Comparison of ENCODE assay signal across 19 cellular contexts in genomic region chr14:26867171-26867757, GRCh38.
DNase-seq lines count a peak whose midpoint lies in the region; ATAC-seq, FAIRE-seq and TF ChIP-seq lines count a peak whose summit lies in the region.
"Had no signal": no experiment of that assay in that cellular context is flagged by ENCODE, and none has a peak within 500 bp of the region (broad histone marks: within the 10 kb centered on the region; RNA-seq: fewer than 3 reads in every experiment).

No MANE protein-coding gene starts in this region.

- H3K9me3 Mint-ChIP-seq in T-cell, result peaks cover 3 to 24% (median 20%) of the 10 kb centered on the region in 3 donors

- no peak overlapping the region for H3K27ac Mint-ChIP-seq in T-cell
- H3K27ac Mint-ChIP-seq: B cell; natural killer cell; stimulated activated memory B cell treated with anti-CD40 and anti-IgM and Interleukin-4, amounts not matched to agents 10 μg/mL and 1 μg/mL and 100 μg/mL, for 72 hours had no signal

- CTCF ChIA-PET in A549 (lab: Yijun Ruan, JAX), result interaction anchor here (1.1 kb wide), 1 partner anchor 41 kb away, joined by 3 read pairs; no protein-coding TSS in a partner anchor
- CTCF ChIA-PET in T-cell (lab: Charles Lee), result no interaction called here
- CTCF ChIA-PET in PC-9 (lab: Charles Lee), result no interaction called here

- no peak for TF ChIP-seq RAD21 in A549 (conservative IDR thresholded peaks at IDR 0.05 in 1 of 2, IDR thresholded peaks at IDR 0.05 in 1 of 2)

- peak overlapping the region; percentile 47 for H3K4me2 ChIP-seq in A549
- no peak overlapping the region for H3K4me2 ChIP-seq in PC-9

- ATAC-seq in A549 (peak; percentile 71; a peak in 5 of 6 replicates), T-cell (replicated peaks in 1 of 4) (no peak), HG02763 (IDR thresholded peaks at IDR 0.05; ENCODE audit: unreplicated experiment) (no peak)
- ATAC-seq: natural killer cell; stimulated activated memory B cell treated with anti-CD40 and anti-IgM and Interleukin-4, amounts not matched to agents 10 μg/mL and 1 μg/mL and 100 μg/mL, for 72 hours had no signal

- no peaks in the 10 kb centered on the region for H3K4me1 Mint-ChIP-seq in T-cell
- H3K4me1 Mint-ChIP-seq: B cell; natural killer cell; stimulated activated memory B cell treated with anti-CD40 and anti-IgM and Interleukin-4, amounts not matched to agents 10 μg/mL and 1 μg/mL and 100 μg/mL, for 72 hours had no signal

- H3K27ac ChIP-seq in A549, result no peak overlapping the region
- H3K27ac ChIP-seq in ascending aorta, result no peak overlapping the region
- no peak overlapping the region for H3K27ac ChIP-seq in PC-9
- H3K27ac ChIP-seq: Peyer's patch, right lobe of liver had no signal

- DNase-seq in A549 (ENCODE audit: low read depth in 1 of 2, low spot score in 1 of 2) (peak in 1 of 2 experiments; percentile 74), LHCN-M2 (ENCODE audit: low read depth) (peak; percentile 26), SW480 (ENCODE audit: low spot score) (peak; percentile 1), iPS-NIHi11 (ENCODE audit: low spot score) (peak; percentile 20), ascending aorta (ENCODE audit: low spot score in 2 of 2) (no peak), T-cell (no peak), PC-9 (no peak)
- DNase-seq: activated CD4-positive, alpha-beta T cell treated with anti-CD3 and anti-CD28 coated beads, Interleukin-2, amount 50 U/mL, for 48 hours; DND-41; natural killer cell; NCI-H2171 treated with DMSO at 0.1 percent for 48 hours; Peyer's patch; right lobe of liver; stimulated activated CD4-positive, alpha-beta T cell treated with anti-CD3 and anti-CD28 coated beads, Interleukin-4, amount 100 ng/mL, for 4 hours; T-helper 2 cell had no signal

- no peaks in the 10 kb centered on the region for H3K36me3 ChIP-seq in ascending aorta
- H3K36me3 ChIP-seq in PC-9 (ENCODE audit: low read depth), result no peaks in the 10 kb centered on the region
- H3K36me3 ChIP-seq: Peyer's patch, right lobe of liver had no signal

- WGBS in A549 (ENCODE audit: missing lambda C conversion rate), result 10% methylated on average over 6 of the region's 6 CpGs

- H3K4me3 ChIP-seq in A549 (no peak overlapping the region), ascending aorta (no peak overlapping the region), PC-9 (no peak overlapping the region)
- H3K4me3 ChIP-seq: Peyer's patch, right lobe of liver had no signal

- BruUV-seq in PC-9 (replicated peaks; lab: Mats Ljungman, UMichigan), result no TSS peak

- H3K27me3 Mint-ChIP-seq in T-cell, result no peaks in the 10 kb centered on the region
- H3K27me3 Mint-ChIP-seq: B cell; stimulated activated memory B cell treated with anti-CD40 and anti-IgM and Interleukin-4, amounts not matched to agents 10 μg/mL and 1 μg/mL and 100 μg/mL, for 72 hours had no signal

- no peak overlapping the region for H2AFZ ChIP-seq in PC-9

- POLR2A ChIA-PET in A549 (lab: Yijun Ruan, JAX) (no interaction called here), T-cell (lab: Charles Lee) (no interaction called here), PC-9 (lab: Charles Lee; ENCODE audit: unreplicated experiment) (interaction anchor here (0.6 kb wide), 1 partner anchor 275 kb away, joined by 4 read pairs; no protein-coding TSS in a partner anchor)

- no peaks in the 10 kb centered on the region for H3F3A ChIP-seq in PC-9 (ENCODE audit: insufficient read depth, low read depth)

- H4K20me1 ChIP-seq in PC-9 (ENCODE audit: insufficient read depth), result no peaks in the 10 kb centered on the region

- FAIRE-seq in A549 (lab: Jason Lieb, UNC), result no peak
- FAIRE-seq: GM12891 had no signal

- H3K4me1 ChIP-seq in A549, result peaks cover 14% of the 10 kb centered on the region; the same call in 1 of the 3 replicates
- H3K4me1 ChIP-seq in ascending aorta, result no peaks in the 10 kb centered on the region
- H3K4me1 ChIP-seq in PC-9 (replicated peaks; ENCODE audit: insufficient read depth), result no peaks in the 10 kb centered on the region
- H3K4me1 ChIP-seq: Peyer's patch, right lobe of liver had no signal

- TF ChIP-seq EP300 in A549 (IDR thresholded peaks at IDR 0.05), result no peak

- TF ChIP-seq CTCF in A549 (IDR thresholded peaks at IDR 0.05) (no peak), ascending aorta (IDR thresholded peaks at IDR 0.05) (no peak), PC-9 (conservative IDR thresholded peaks at IDR 0.05) (no peak)

- TF ChIP-seq POLR2A in A549 (IDR thresholded peaks at IDR 0.05; ENCODE audit: low read length), result no peak

- H3K36me3 Mint-ChIP-seq in T-cell, result no peaks in the 10 kb centered on the region
- H3K36me3 Mint-ChIP-seq: natural killer cell; stimulated activated memory B cell treated with anti-CD40 and anti-IgM and Interleukin-4, amounts not matched to agents 10 μg/mL and 1 μg/mL and 100 μg/mL, for 72 hours had no signal

- no peaks in the 10 kb centered on the region for H3K79me2 ChIP-seq in PC-9 (ENCODE audit: low read depth)

- H3K9me2 ChIP-seq in PC-9 (ENCODE audit: insufficient read depth), result no peaks in the 10 kb centered on the region

- H3K9me3 ChIP-seq in A549 (no peaks in the 10 kb centered on the region), ascending aorta (no peaks in the 10 kb centered on the region), PC-9 (ENCODE audit: insufficient read depth, low read depth) (no peaks in the 10 kb centered on the region)
- H3K9me3 ChIP-seq: Peyer's patch, right lobe of liver had no signal

- H3K27me3 ChIP-seq in ascending aorta (no peaks in the 10 kb centered on the region), PC-9 (ENCODE audit: insufficient read depth, low read depth) (no peaks in the 10 kb centered on the region)
- H3K27me3 ChIP-seq: Peyer's patch, right lobe of liver had no signal

- intact Hi-C loops in ascending aorta (cut with DNase I), result no loop called here
- intact Hi-C loops in PC-9 (cut with micrococcal nuclease; ENCODE audit: unreplicated experiment), result no loop called here

- no peak overlapping the region for H3K4me3 Mint-ChIP-seq in T-cell
- H3K4me3 Mint-ChIP-seq: B cell; natural killer cell; stimulated activated memory B cell treated with anti-CD40 and anti-IgM and Interleukin-4, amounts not matched to agents 10 μg/mL and 1 μg/mL and 100 μg/mL, for 72 hours had no signal

TF ChIP-seq in A549, 52 proteins besides CTCF, POLR2A, EP300 and RAD21:
- TF ChIP-seq GATA3 (IDR thresholded peaks at IDR 0.05; ENCODE audit: borderline replicate concordance), result peak; percentile 51
- TF ChIP-seq USF2 (IDR thresholded peaks at IDR 0.05), result no peak
TF ChIP-seq in A549: peak in this region for 1.

Comparison
In these comparisons a context has a peak if more than half of its experiments do, and no peak if none do; other contexts are left out.
1. ATAC-seq: peak in A549 (2 of 2); none in T-cell (0 of 4) and HG02763 (single experiment).
2. DNase-seq: peak in LHCN-M2 (single experiment), SW480 (single experiment) and iPS-NIHi11 (single experiment); none in ascending aorta (0 of 2), T-cell (0 of 34) and PC-9 (0 of 2).